In the genomic region with DNA sequence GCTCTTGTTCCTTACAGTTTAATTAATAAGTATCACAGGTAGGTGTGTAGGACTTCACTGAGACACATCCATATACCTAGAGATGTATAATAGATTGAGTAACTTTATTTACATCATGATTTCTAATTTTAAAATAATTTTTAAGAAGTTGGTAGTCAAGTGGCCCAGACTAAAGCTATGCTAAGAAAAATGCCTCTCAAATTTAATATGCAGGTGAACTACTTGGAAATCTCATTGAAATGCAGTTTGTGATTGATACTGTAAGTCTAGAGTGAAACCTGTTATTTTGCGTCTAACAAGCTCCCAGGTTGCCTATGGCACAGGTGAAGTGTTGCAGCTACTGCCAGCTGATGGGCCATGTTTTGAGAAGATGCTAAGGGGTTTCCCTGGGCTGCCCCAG, we compare ENCODE assay signal across 11 cellular contexts. TPM values are rescaled to one million over a fixed set of nuclear protein-coding genes. Genes with fewer than 3 reads are reported as not detected.
"Had no signal": no experiment of that assay in that cellular context is flagged by ENCODE, and none has a peak within 500 bp of the region (broad histone marks: within the 10 kb centered on the region; RNA-seq: fewer than 3 reads in every experiment).

A gene (plus strand): TSS at position 301 of the 400 bp plus-strand sequence.

- DNase-seq: GM23248, GOT3, H7, H9, HCEC 1CT, HFFc6 had no signal

- H2AFZ ChIP-seq: GM23248 had no signal

- ATAC-seq: HCT116 had no signal

- H3K4me3 Mint-ChIP-seq: H9, HFFc6 had no signal

- H3K27ac Mint-ChIP-seq: H9, HFFc6 had no signal

- FAIRE-seq: H1, H54 had no signal

- H3K9me3 ChIP-seq: HAP-1 had no signal

- H3K9ac ChIP-seq: GM23248 had no signal

- H3K4me3 ChIP-seq: GM23248, HAP-1 had no signal

- H3K36me3 ChIP-seq: HAP-1 had no signal

- H3K27ac ChIP-seq: GM23248 had no signal

RNA-seq across cellular contexts. Expression of the gene that starts here (rescaled TPM):
- total RNA-seq: GM23248, H1, H4, H7, H9, HFFc6 had no signal
- polyA plus RNA-seq: GM23248, H1 had no signal
